Comparison of ENCODE assay signal across 28 cellular contexts in the genomic region with DNA sequence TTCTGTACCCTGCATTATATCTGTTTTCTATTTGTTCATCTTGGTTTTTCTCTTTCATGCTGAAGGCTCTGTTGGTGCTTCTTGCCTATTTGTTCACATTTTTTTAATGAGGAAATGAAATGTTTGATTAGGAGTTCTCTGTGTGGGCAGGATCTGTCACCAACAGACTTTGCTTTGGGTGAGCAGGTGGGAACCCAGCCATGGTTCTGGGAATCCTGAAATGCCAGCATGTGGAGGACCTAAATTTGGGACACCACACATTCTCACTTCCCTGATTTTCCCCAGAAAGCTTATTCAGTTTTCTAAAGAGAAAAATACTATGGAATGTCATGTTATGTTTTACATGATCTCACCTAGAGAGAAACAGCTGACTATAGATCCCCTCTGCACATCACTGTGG.
"Had no signal": no experiment of that assay in that cellular context is flagged by ENCODE, and none has a peak within 500 bp of the region (broad histone marks: within the 10 kb centered on the region; RNA-seq: fewer than 3 reads in every experiment).

No MANE protein-coding gene starts in this region.

- H3K27ac ChIP-seq: stomach, suprapubic skin, testis, thoracic aorta, thyroid gland, tibial artery, tibial nerve, transverse colon, upper lobe of left lung, upper lobe of right lung, uterus, vagina had no signal

- H3K27ac Mint-ChIP-seq: stimulated activated effector memory CD8-positive, alpha-beta T cell treated with anti-CD3 and anti-CD28 coated beads, Interleukin-12 subunit alpha, Interleukin-12 subunit beta, amount 100 ng/mL, for 72 hours; stimulated activated memory B cell treated with anti-CD40 and anti-IgM and Interleukin-4, amounts not matched to agents 10 μg/mL and 1 μg/mL and 100 μg/mL, for 72 hours; stimulated activated naive B cell treated with anti-CD40 and anti-IgM and Interleukin-4, amounts not matched to agents 10 μg/mL and 1 μg/mL and 100 μg/mL, for 72 hours; stimulated activated naive CD8-positive, alpha-beta T cell treated with anti-CD3 and anti-CD28 coated beads, Interleukin-15, amount 100 ng/mL, for 72 hours; stimulated activated naive CD8-positive, alpha-beta T cell treated with anti-CD3 and anti-CD28 coated beads, Interleukin-15, Interleukin-2, amounts not matched to agents 100 ng/mL and 50 ng/mL, for 24 hours; type B pancreatic cell had no signal

- ATAC-seq: stimulated activated effector memory CD8-positive, alpha-beta T cell treated with anti-CD3 and anti-CD28 coated beads, Interleukin-12 subunit alpha, Interleukin-12 subunit beta, amount 100 ng/mL, for 72 hours; stimulated activated memory B cell treated with anti-CD40 and anti-IgM and Interleukin-4, amounts not matched to agents 10 μg/mL and 1 μg/mL and 100 μg/mL, for 72 hours; stimulated activated naive B cell treated with anti-CD40 and anti-IgM and Interleukin-4, amounts not matched to agents 10 μg/mL and 1 μg/mL and 100 μg/mL, for 72 hours; stimulated activated naive CD8-positive, alpha-beta T cell treated with anti-CD3 and anti-CD28 coated beads, Interleukin-15, amount 100 ng/mL, for 72 hours; stimulated activated naive CD8-positive, alpha-beta T cell treated with anti-CD3 and anti-CD28 coated beads, Interleukin-15, Interleukin-2, amounts not matched to agents 100 U/mL and 50 U/mL, for 24 hours; upper lobe of right lung had no signal

- DNase-seq: stimulated activated CD4-positive, alpha-beta T cell treated with anti-CD3 and anti-CD28 coated beads, Interleukin-2, amount 100 ng/mL, for 48 hours; stimulated activated CD4-positive, alpha-beta T cell treated with anti-CD3 and anti-CD28 coated beads, Interleukin-4, amount 100 ng/mL, for 1 hour; stimulated activated CD4-positive, alpha-beta T cell treated with anti-CD3 and anti-CD28 coated beads, Interleukin-4, amount 100 ng/mL, for 24 hours; stimulated activated CD4-positive, alpha-beta T cell treated with anti-CD3 and anti-CD28 coated beads, Interleukin-4, amount 100 ng/mL, for 4 hours; stimulated activated CD8-positive, alpha-beta memory T cell treated with anti-CD3 and anti-CD28 coated beads, Interleukin-4, amount 100 ng/mL, for 48 hours; stimulated activated naive B cell treated with anti-CD40 and anti-IgM and Interleukin-4, amounts not matched to agents 10 μg/mL and 1 μg/mL and 100 μg/mL, for 72 hours; stimulated activated naive CD4-positive, alpha-beta T cell; stimulated activated naive CD4-positive, alpha-beta T cell treated with Interleukin-2 at 50 U/mL for 16 hours; stimulated activated naive CD8-positive, alpha-beta T cell treated with anti-CD3 and anti-CD28 coated beads, Interleukin-15, amount 100 ng/mL, for 72 hours; stimulated activated naive CD8-positive, alpha-beta T cell treated with anti-CD3 and anti-CD28 coated beads, Interleukin-15, Interleukin-2, amounts not matched to agents 100 U/mL and 50 U/mL, for 24 hours; stomach; substantia nigra; testis; thyroid gland; tibial artery; transverse colon; trophoblast cell; upper lobe of left lung; upper lobe of right lung; uterus had no signal

- H3K4me3 Mint-ChIP-seq: stimulated activated effector memory CD8-positive, alpha-beta T cell treated with anti-CD3 and anti-CD28 coated beads, Interleukin-12 subunit alpha, Interleukin-12 subunit beta, amount 100 ng/mL, for 72 hours; stimulated activated memory B cell treated with anti-CD40 and anti-IgM and Interleukin-4, amounts not matched to agents 10 μg/mL and 1 μg/mL and 100 μg/mL, for 72 hours; stimulated activated naive B cell treated with anti-CD40 and anti-IgM and Interleukin-4, amounts not matched to agents 10 μg/mL and 1 μg/mL and 100 μg/mL, for 72 hours; stimulated activated naive CD8-positive, alpha-beta T cell treated with anti-CD3 and anti-CD28 coated beads, Interleukin-15, amount 100 ng/mL, for 72 hours; stimulated activated naive CD8-positive, alpha-beta T cell treated with anti-CD3 and anti-CD28 coated beads, Interleukin-15, Interleukin-2, amounts not matched to agents 100 ng/mL and 50 ng/mL, for 24 hours; type B pancreatic cell had no signal

- H3K36me3 Mint-ChIP-seq: stimulated activated memory B cell treated with anti-CD40 and anti-IgM and Interleukin-4, amounts not matched to agents 10 μg/mL and 1 μg/mL and 100 μg/mL, for 72 hours; stimulated activated naive B cell treated with anti-CD40 and anti-IgM and Interleukin-4, amounts not matched to agents 10 μg/mL and 1 μg/mL and 100 μg/mL, for 72 hours; type B pancreatic cell had no signal

- H3K9me3 Mint-ChIP-seq: stimulated activated effector memory CD8-positive, alpha-beta T cell treated with anti-CD3 and anti-CD28 coated beads, Interleukin-12 subunit alpha, Interleukin-12 subunit beta, amount 100 ng/mL, for 72 hours; stimulated activated memory B cell treated with anti-CD40 and anti-IgM and Interleukin-4, amounts not matched to agents 10 μg/mL and 1 μg/mL and 100 μg/mL, for 72 hours; stimulated activated naive B cell treated with anti-CD40 and anti-IgM and Interleukin-4, amounts not matched to agents 10 μg/mL and 1 μg/mL and 100 μg/mL, for 72 hours; stimulated activated naive CD8-positive, alpha-beta T cell treated with anti-CD3 and anti-CD28 coated beads, Interleukin-15, amount 100 ng/mL, for 72 hours; stimulated activated naive CD8-positive, alpha-beta T cell treated with anti-CD3 and anti-CD28 coated beads, Interleukin-15, Interleukin-2, amounts not matched to agents 100 ng/mL and 50 ng/mL, for 24 hours; type B pancreatic cell had no signal
